Comparison of ENCODE assay signal across 17 cellular contexts in genomic region chr9:91182831-91183230, GRCh38.
A peak's percentile ranks its signal among the peaks of the same experiment; 100 is the strongest.
DNase-seq lines count a peak whose midpoint lies in the region; ATAC-seq and TF ChIP-seq lines count a peak whose summit lies in the region.
"Had no signal": no experiment of that assay in that cellular context is flagged by ENCODE, and none has a peak within 500 bp of the region (broad histone marks: within the 10 kb centered on the region; RNA-seq: fewer than 3 reads in every experiment).

No MANE protein-coding gene starts in this region.

- no TSS peak for BruUV-seq in MCF 10A (replicated peaks; lab: Mats Ljungman, UMichigan)

- H3K4me3 ChIP-seq in breast epithelium = no peak overlapping the region
- H3K4me3 ChIP-seq in RWPE2 (ENCODE audit: severe bottlenecking) = no peak overlapping the region
- H3K4me3 ChIP-seq: Peyer's patch had no signal

- TF ChIP-seq POLR2A in breast epithelium (IDR thresholded peaks at IDR 0.05) = no peak

- H3K9me3 Mint-ChIP-seq in MCF 10A (ENCODE audit: unreplicated experiment) = no peaks in the 10 kb centered on the region
- H3K9me3 Mint-ChIP-seq in osteocyte (ENCODE audit: unreplicated experiment) = no peaks in the 10 kb centered on the region

- H3K9me3 ChIP-seq in breast epithelium (no peaks in the 10 kb centered on the region), RWPE2 (ENCODE audit: severe bottlenecking) (no peaks in the 10 kb centered on the region)
- H3K9me3 ChIP-seq: Caco-2, Peyer's patch had no signal

- H3K36me3 ChIP-seq in breast epithelium = no peaks in the 10 kb centered on the region
- no peaks in the 10 kb centered on the region for H3K36me3 ChIP-seq in RWPE2 (ENCODE audit: low read depth)
- H3K36me3 ChIP-seq: Peyer's patch had no signal

- peak overlapping the region; percentile 77 for H3K27ac Mint-ChIP-seq in MCF 10A (ENCODE audit: low read depth, unreplicated experiment)
- no peak overlapping the region for H3K27ac Mint-ChIP-seq in osteocyte (ENCODE audit: unreplicated experiment)
- H3K27ac Mint-ChIP-seq: CD4-positive, CD25-positive, alpha-beta regulatory T cell had no signal

- no peak for ATAC-seq in RWPE2 (ENCODE audit: low read depth)
- ATAC-seq in HG03571 (IDR thresholded peaks at IDR 0.05; ENCODE audit: unreplicated experiment) = no peak

- H3K27me3 ChIP-seq in breast epithelium (no peaks in the 10 kb centered on the region), RWPE2 (ENCODE audit: insufficient read depth, poor library complexity, severe bottlenecking) (no peaks in the 10 kb centered on the region)
- H3K27me3 ChIP-seq: Peyer's patch had no signal

- H3K27me3 Mint-ChIP-seq in MCF 10A (ENCODE audit: insufficient read depth, unreplicated experiment) = no peaks in the 10 kb centered on the region
- H3K27me3 Mint-ChIP-seq in osteocyte (ENCODE audit: unreplicated experiment) = no peaks in the 10 kb centered on the region

- H3K36me3 Mint-ChIP-seq in MCF 10A (ENCODE audit: insufficient read depth, unreplicated experiment) (no peaks in the 10 kb centered on the region), osteocyte (ENCODE audit: unreplicated experiment) (no peaks in the 10 kb centered on the region)
- H3K36me3 Mint-ChIP-seq: CD4-positive, CD25-positive, alpha-beta regulatory T cell had no signal

- POLR2A ChIA-PET in MCF 10A (lab: Yijun Ruan, JAX) = interaction anchor here (0.6 to 5.2 kb wide), 22 partner anchors 11 to 379 kb away, joined by 3 to 110 read pairs (median 4); partner anchors contain the start of genes AUH and NFIL3

- intact Hi-C loops in MCF 10A (cut with micrococcal nuclease) (no loop called here), breast epithelium (cut with DNase I; ENCODE audit: low total_unique reads) (no loop called here)

- H3K4me3 Mint-ChIP-seq in MCF 10A (ENCODE audit: unreplicated experiment) = no peak overlapping the region
- no peak overlapping the region for H3K4me3 Mint-ChIP-seq in osteocyte (ENCODE audit: unreplicated experiment)
- H3K4me3 Mint-ChIP-seq: CD4-positive, CD25-positive, alpha-beta regulatory T cell had no signal

- TF ChIP-seq CTCF in MCF 10A (IDR thresholded peaks at IDR 0.05; ENCODE audit: unreplicated experiment) (no peak), breast epithelium (IDR thresholded peaks at IDR 0.05) (no peak), RWPE2 (IDR thresholded peaks at IDR 0.05; ENCODE audit: poor library complexity, severe bottlenecking) (no peak), osteocyte (IDR thresholded peaks at IDR 0.05) (no peak)

- no peak overlapping the region for H3K27ac ChIP-seq in breast epithelium
- peak overlapping the region; percentile 44 for H3K27ac ChIP-seq in RWPE2 (ENCODE audit: poor library complexity, severe bottlenecking)
- H3K27ac ChIP-seq: Peyer's patch had no signal

- H3K4me1 ChIP-seq in breast epithelium (peaks cover 0 to under 1% of the 10 kb centered on the region in 2 donors), RWPE2 (ENCODE audit: insufficient read depth, poor library complexity, severe bottlenecking) (peaks cover 51% of the 10 kb centered on the region)
- H3K4me1 ChIP-seq: Caco-2 had no signal

- DNase-seq in MCF 10A (ENCODE audit: unreplicated experiment) (no peak), breast epithelium (ENCODE audit: low spot score in 2 of 2) (no peak), RWPE2 (ENCODE audit: low spot score) (no peak), left kidney (ENCODE audit: low read depth, low spot score) (peak; percentile 61), HT-29 (ENCODE audit: low spot score) (no peak), osteocyte (ENCODE audit: extremely low spot score, unreplicated experiment) (no peak)
- DNase-seq: CD4-positive, CD25-positive, alpha-beta regulatory T cell; DMS153; Karpas-422; MM.1S; NCI-H1092 treated with DMSO at 0.1 percent for 48 hours; NCI-H2081 treated with DMSO at 0.1 percent for 48 hours; NCI-H524 treated with DMSO at 0.1 percent for 48 hours; SIG-M5 had no signal

- CTCF ChIA-PET in MCF 10A (lab: Yijun Ruan, JAX) = interaction anchor here (0.6 to 1.5 kb wide), 5 partner anchors 10 to 268 kb away, joined by 3 to 4 read pairs (median 4); no protein-coding TSS in a partner anchor

- H3K4me1 Mint-ChIP-seq in MCF 10A (ENCODE audit: insufficient read depth, unreplicated experiment) (peaks cover 37% of the 10 kb centered on the region), osteocyte (ENCODE audit: unreplicated experiment) (peaks cover 13% of the 10 kb centered on the region)
- H3K4me1 Mint-ChIP-seq: CD4-positive, CD25-positive, alpha-beta regulatory T cell had no signal
